1 cellular context compared by ENCODE assay signal in genomic region chr16:87806608-87807546, GRCh38.
TF ChIP-seq lines count a peak whose summit lies in the region.

No MANE protein-coding gene starts in this region.

TF ChIP-seq in SK-N-SH, 30 proteins besides CTCF, POLR2A, EP300 and RAD21 (continued from another document):
- no peak for TF ChIP-seq ZBTB33 (IDR thresholded peaks at IDR 0.05; ENCODE audit: borderline replicate concordance, low read depth)
- no peak for TF ChIP-seq ELF1 (IDR thresholded peaks at IDR 0.05)
- peak; percentile 31; the same call in 1 of the 2 replicates for TF ChIP-seq TAF1 (IDR thresholded peaks at IDR 0.05; ENCODE audit: borderline replicate concordance, low read depth, low read length)
- no peak for TF ChIP-seq RXRA (IDR thresholded peaks at IDR 0.05; ENCODE audit: borderline replicate concordance, low read depth)
- no peak for TF ChIP-seq SIN3A (IDR thresholded peaks at IDR 0.05; ENCODE audit: borderline replicate concordance, low read depth, low read length)
- TF ChIP-seq FOXM1 (IDR thresholded peaks at IDR 0.05; ENCODE audit: low read depth): no peak
- TF ChIP-seq YY1 (IDR thresholded peaks at IDR 0.05; ENCODE audit: low read depth): no peak
- no peak for TF ChIP-seq IRF3 (IDR thresholded peaks at IDR 0.05; ENCODE audit: low read depth, low read length)
- no peak; the same call in 1 of the 2 replicates for TF ChIP-seq PBX3 (IDR thresholded peaks at IDR 0.05)
